Comparison of ENCODE assay signal across 11 cellular contexts in the genomic region with DNA sequence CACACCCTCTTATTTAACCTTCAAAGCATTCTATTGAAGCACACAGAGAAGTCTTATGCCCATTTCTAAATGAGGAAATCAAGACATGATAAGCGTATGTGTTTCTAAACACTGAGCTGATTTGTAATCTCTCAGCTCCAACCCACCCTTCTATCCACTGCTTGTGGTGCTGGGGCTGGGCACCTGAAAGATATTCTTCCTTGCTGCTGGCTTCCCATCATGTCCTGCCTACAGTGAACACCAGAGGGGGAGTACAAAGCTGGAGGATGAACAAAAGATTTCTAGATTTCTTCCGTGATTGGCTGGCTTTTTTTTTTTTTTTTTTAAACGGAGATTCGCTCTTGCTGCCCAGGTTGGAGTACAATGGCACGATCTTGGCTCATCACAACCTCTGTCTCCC. TPM values are rescaled to one million over a fixed set of nuclear protein-coding genes. Genes with fewer than 3 reads are reported as not detected.
"Had no signal": no experiment of that assay in that cellular context is flagged by ENCODE, and none has a peak within 500 bp of the region (broad histone marks: within the 10 kb centered on the region; RNA-seq: fewer than 3 reads in every experiment).

No MANE protein-coding gene starts in this region.

- H3K4me3 Mint-ChIP-seq: H9, HFFc6 had no signal

- H3K9me3 ChIP-seq: HAP-1 had no signal

- H3K27ac Mint-ChIP-seq: H9, HFFc6 had no signal

- H3K4me1 ChIP-seq: HAP-1 had no signal

- H3K4me1 Mint-ChIP-seq: H9 had no signal

- DNase-seq: GM23248, GOT3, H7, H9, HCEC 1CT, HFFc6 had no signal

- H3K27ac ChIP-seq: GM23248 had no signal

- H2AFZ ChIP-seq: GM23248 had no signal

- FAIRE-seq: H1, H54 had no signal

- H3K4me3 ChIP-seq: GM23248, HAP-1 had no signal

- H3K9me3 Mint-ChIP-seq: H9, HFFc6 had no signal

- H3K9ac ChIP-seq: GM23248 had no signal

- ATAC-seq: HCT116 had no signal

RNA-seq across cellular contexts. Expression of a gene that starts 14.4 kb away (rescaled TPM):
- total RNA-seq: GM23248, H1, H4, H7, H9, HFFc6 had no signal
- polyA plus RNA-seq: GM23248, H1 had no signal

RNA-seq across cellular contexts. Expression of a gene that starts 20.6 kb away (rescaled TPM):
- total RNA-seq: GM23248, H1, H4, H7, HFFc6 had no signal
- polyA plus RNA-seq: GM23248, H1 had no signal
